ENCODE assay signal across 22 cellular contexts in genomic region chr5:179259731-179260323, GRCh38.
A peak's percentile ranks its signal among the peaks of the same experiment; 100 is the strongest.
DNase-seq lines count a peak whose midpoint lies in the region; ATAC-seq, FAIRE-seq and TF ChIP-seq lines count a peak whose summit lies in the region.
"Had no signal": no experiment of that assay in that cellular context is flagged by ENCODE, and none has a peak within 500 bp of the region (broad histone marks: within the 10 kb centered on the region; RNA-seq: fewer than 3 reads in every experiment).

No MANE protein-coding gene starts in this region.

- no peak overlapping the region; the same call in 1 of the 2 replicates for H3K18ac ChIP-seq in H1 (ENCODE audit: extremely low read depth, low read length)

- H2BK20ac ChIP-seq in H1 (ENCODE audit: low read length) = no peak overlapping the region

- H3K4me3 ChIP-seq in right atrium auricular region = no peak overlapping the region
- no peak overlapping the region for H3K4me3 ChIP-seq in H1 (ENCODE audit: extremely low read depth in 1 of 4, insufficient read depth in 2 of 4, low read depth in 3 of 4, low read length in 4 of 4)
- no peak overlapping the region for H3K4me3 ChIP-seq in vagina
- H3K4me3 ChIP-seq: dorsolateral prefrontal cortex, mucosa of descending colon, neural progenitor cell had no signal

- peaks cover 3% of the 10 kb centered on the region for H3K9me3 Mint-ChIP-seq in osteocyte (ENCODE audit: unreplicated experiment)
- H3K9me3 Mint-ChIP-seq: activated CD4-positive, alpha-beta memory T cell treated with anti-CD3 and anti-CD28 coated beads, Interleukin-2, amount 10 ng/mL, durations not matched to agents 7 days and 5 days; activated naive CD4-positive, alpha-beta T cell treated with anti-CD3 and anti-CD28 coated beads, Interleukin-2, amount 50 U/mL, for 24 hours; central memory CD8-positive, alpha-beta T cell; immature natural killer cell; neural progenitor cell; stimulated activated naive CD8-positive, alpha-beta T cell treated with anti-CD3 and anti-CD28 coated beads, Interleukin-15, amount 100 ng/mL, for 72 hours; T-helper 2 cell treated with Interferon-gamma antibody and Interleukin-4, amounts not matched to agents 5 μg/mL and 100 μg/mL, for 36 hours had no signal

- no peak overlapping the region for H2AFZ ChIP-seq in H1 (ENCODE audit: low read length)
- H2AFZ ChIP-seq: neural progenitor cell had no signal

- no peak overlapping the region for H2BK15ac ChIP-seq in H1 (ENCODE audit: low read length)

- no peaks in the 10 kb centered on the region for H3K27me3 Mint-ChIP-seq in osteocyte (ENCODE audit: unreplicated experiment)
- H3K27me3 Mint-ChIP-seq: activated naive CD4-positive, alpha-beta T cell treated with anti-CD3 and anti-CD28 coated beads, Interleukin-2, amount 50 U/mL, for 24 hours had no signal

- H4K20me1 ChIP-seq in H1 (replicated peaks in 1 of 2; ENCODE audit: control insufficient read depth in 1 of 2, insufficient read depth in 2 of 2, low read length in 2 of 2) = no peaks in the 10 kb centered on the region

- H3K23me2 ChIP-seq in H1 (ENCODE audit: low read depth, low read length) = peaks cover 2% of the 10 kb centered on the region; the same call in 1 of the 2 replicates

- H3K79me1 ChIP-seq in H1 (ENCODE audit: low read depth, low read length) = no peaks in the 10 kb centered on the region

- no peak for TF ChIP-seq RAD21 in H1 (IDR thresholded peaks at IDR 0.05 in 1 of 2, conservative IDR thresholded peaks at IDR 0.05 in 1 of 2; ENCODE audit: low read depth in 2 of 2, low read length in 2 of 2)

- no peak overlapping the region; a peak in 1 of 7 replicates for H3K9ac ChIP-seq in H1 (replicated peaks in 1 of 4; ENCODE audit: extremely low read depth in 1 of 4, low read depth in 3 of 4, low read length in 3 of 4)
- H3K9ac ChIP-seq: neural progenitor cell had no signal

- H3K4ac ChIP-seq in H1 (replicated peaks; ENCODE audit: insufficient read length, low read depth, low read length) = no peak overlapping the region

- H3K9me3 ChIP-seq in right atrium auricular region (no peaks in the 10 kb centered on the region), H1 (ENCODE audit: insufficient read depth in 2 of 2, low read depth in 1 of 2, low read length in 1 of 2) (no peaks in the 10 kb centered on the region), vagina (no peaks in the 10 kb centered on the region)
- H3K9me3 ChIP-seq: mucosa of descending colon had no signal

- H3K36me3 ChIP-seq in right atrium auricular region = no peaks in the 10 kb centered on the region
- no peaks in the 10 kb centered on the region for H3K36me3 ChIP-seq in H1 (ENCODE audit: control insufficient read depth in 2 of 4, insufficient read depth in 4 of 4, low read length in 3 of 4)
- H3K36me3 ChIP-seq in vagina = no peaks in the 10 kb centered on the region
- H3K36me3 ChIP-seq: neural progenitor cell, WERI-Rb-1 had no signal

- WGBS in H1 (ENCODE audit: extremely low coverage in 1 of 2, insufficient coverage in 1 of 2, insufficient read length in 1 of 2, insufficient replicate concordance in 2 of 2, low coverage in 1 of 2, low lambda C conversion rate in 2 of 2, missing lambda C conversion rate in 1 of 2), 2 experiments = 90% methylated on average over 13 of the region's 13 CpGs; no CpG with 5 or more reads in 1 of the 2 experiments

- CTCF ChIA-PET in H1 (lab: Charles Lee; ENCODE audit: partially characterized antibody) = interaction anchor here (1.0 to 8.3 kb wide), 8 partner anchors 11 to 502 kb away, joined by 3 to 94 read pairs (median 6); no protein-coding TSS in a partner anchor

- H3K4me2 ChIP-seq in H1 (ENCODE audit: insufficient read depth in 1 of 2, low read depth in 2 of 2, low read length in 2 of 2) = no peak overlapping the region
- H3K4me2 ChIP-seq: neural progenitor cell had no signal

- H3K56ac ChIP-seq in H1 (replicated peaks; ENCODE audit: insufficient read length, low read depth, low read length) = no peak overlapping the region

- H2BK12ac ChIP-seq in H1 (ENCODE audit: low read depth, low read length) = 0 out of 2 replicates have a peak overlapping the region, but pooled peaks have one; percentile 39

- H3K23ac ChIP-seq in H1 (ENCODE audit: insufficient read length) = no peak overlapping the region

- intact Hi-C loops in Right ventricle myocardium inferior (cut with DNase I) (no loop called here), vagina (cut with DNase I) (no loop called here)

- no peaks in the 10 kb centered on the region for H3K36me3 Mint-ChIP-seq in osteocyte (ENCODE audit: unreplicated experiment)
- H3K36me3 Mint-ChIP-seq: activated naive CD4-positive, alpha-beta T cell treated with anti-CD3 and anti-CD28 coated beads, Interleukin-2, amount 50 U/mL, for 24 hours; immature natural killer cell; neural progenitor cell had no signal

- H3K79me2 ChIP-seq in H1 (ENCODE audit: control insufficient read depth in 1 of 2, insufficient read depth in 2 of 2, low read length in 2 of 2) = no peaks in the 10 kb centered on the region

- no peaks in the 10 kb centered on the region for H3K4me1 Mint-ChIP-seq in osteocyte (ENCODE audit: unreplicated experiment)
- H3K4me1 Mint-ChIP-seq: activated CD4-positive, alpha-beta memory T cell treated with anti-CD3 and anti-CD28 coated beads, Interleukin-2, amount 10 ng/mL, durations not matched to agents 7 days and 5 days; activated naive CD4-positive, alpha-beta T cell treated with anti-CD3 and anti-CD28 coated beads, Interleukin-2, amount 50 U/mL, for 24 hours; central memory CD8-positive, alpha-beta T cell; immature natural killer cell; stimulated activated naive CD8-positive, alpha-beta T cell treated with anti-CD3 and anti-CD28 coated beads, Interleukin-15, amount 100 ng/mL, for 72 hours had no signal

- no peak overlapping the region for H2BK5ac ChIP-seq in H1 (ENCODE audit: low read depth, low read length)

- TF ChIP-seq CTCF in right atrium auricular region (IDR thresholded peaks at IDR 0.05) (no peak), H1 (IDR thresholded peaks at IDR 0.05; ENCODE audit: control extremely low read depth in 1 of 3, insufficient read depth in 1 of 3, low read depth in 1 of 3, low read length in 3 of 3) (no peak), osteocyte (IDR thresholded peaks at IDR 0.05) (no peak), vagina (IDR thresholded peaks at IDR 0.05) (no peak)

- H3K14ac ChIP-seq in H1 (ENCODE audit: insufficient read length) = no peak overlapping the region

- H3K4me3 Mint-ChIP-seq in osteocyte (ENCODE audit: unreplicated experiment) = no peak overlapping the region
- H3K4me3 Mint-ChIP-seq: activated CD4-positive, alpha-beta memory T cell treated with anti-CD3 and anti-CD28 coated beads, Interleukin-2, amount 10 ng/mL, durations not matched to agents 7 days and 5 days; activated naive CD4-positive, alpha-beta T cell treated with anti-CD3 and anti-CD28 coated beads, Interleukin-2, amount 50 U/mL, for 24 hours; central memory CD8-positive, alpha-beta T cell; immature natural killer cell; neural progenitor cell; stimulated activated naive CD8-positive, alpha-beta T cell treated with anti-CD3 and anti-CD28 coated beads, Interleukin-15, amount 100 ng/mL, for 72 hours; T-helper 2 cell treated with Interferon-gamma antibody and Interleukin-4, amounts not matched to agents 5 μg/mL and 100 μg/mL, for 36 hours had no signal

- TF ChIP-seq POLR2A in H1 (IDR thresholded peaks at IDR 0.05; ENCODE audit: control extremely low read depth in 1 of 2, low read depth in 2 of 2, low read length in 2 of 2) (no peak), vagina (IDR thresholded peaks at IDR 0.05) (no peak)

- DNase-seq in right atrium auricular region (ENCODE audit: low spot score) (peak; percentile 56), Right ventricle myocardium inferior (ENCODE audit: missing footprints) (no peak), H1 (ENCODE audit: low read depth in 1 of 2, low spot score in 2 of 2) (peak in 1 of 2 experiments; percentile 39), osteocyte (ENCODE audit: extremely low spot score, unreplicated experiment) (peak; percentile 59), vagina (ENCODE audit: extremely low spot score in 2 of 2) (peak in 1 of 2 donors; percentile 58), NCI-H1694 (lab: John Stamatoyannopoulos, UW) (no peak)
- DNase-seq: activated CD4-positive, alpha-beta memory T cell treated with anti-CD3 and anti-CD28 coated beads, Interleukin-2, amount 10 ng/mL, durations not matched to agents 7 days and 5 days; C1 segment of cervical spinal cord; immature natural killer cell; mucosa of descending colon; NCI-H1092; NK-92 treated with Interleukin-12 subunit alpha and Interleukin-12 subunit beta, amount 100 ng/mL, for 24 hours; trophoblast cell; WERI-Rb-1 had no signal

- FAIRE-seq in H1 (lab: Jason Lieb, UNC) = no peak
- FAIRE-seq: astrocyte had no signal

- H2BK120ac ChIP-seq in H1 (replicated peaks; ENCODE audit: low read depth, low read length) = no peak overlapping the region

- H4K8ac ChIP-seq in H1 (ENCODE audit: extremely low read depth, insufficient read depth, low read length) = no peak overlapping the region

- H4K5ac ChIP-seq in H1 (ENCODE audit: insufficient read length, low read depth, low read length) = no peak overlapping the region

- H3K27ac Mint-ChIP-seq in osteocyte (ENCODE audit: unreplicated experiment) = no peak overlapping the region
- H3K27ac Mint-ChIP-seq: activated CD4-positive, alpha-beta memory T cell treated with anti-CD3 and anti-CD28 coated beads, Interleukin-2, amount 10 ng/mL, durations not matched to agents 7 days and 5 days; activated naive CD4-positive, alpha-beta T cell treated with anti-CD3 and anti-CD28 coated beads, Interleukin-2, amount 50 U/mL, for 24 hours; immature natural killer cell; T-helper 2 cell treated with Interferon-gamma antibody and Interleukin-4, amounts not matched to agents 5 μg/mL and 100 μg/mL, for 36 hours had no signal

- no peak overlapping the region for H4K91ac ChIP-seq in H1 (replicated peaks; ENCODE audit: insufficient read length, low read length)

- H3K4me1 ChIP-seq in right atrium auricular region = peaks cover 0 to 3% of the 10 kb centered on the region in 2 donors
- H3K4me1 ChIP-seq in H1 (replicated peaks in 1 of 4; ENCODE audit: control insufficient read depth in 3 of 4, insufficient read depth in 4 of 4, low read length in 3 of 4) = peaks cover 0 to 4% (median 2%) of the 10 kb centered on the region in 4 experiments; a peak in 3 of 7 replicates
- peaks cover 40% of the 10 kb centered on the region for H3K4me1 ChIP-seq in vagina

- no peak overlapping the region for H3K27ac ChIP-seq in right atrium auricular region
- no peak overlapping the region for H3K27ac ChIP-seq in H1 (ENCODE audit: low read depth, low read length)
- peak overlapping the region; percentile 90 for H3K27ac ChIP-seq in vagina
- H3K27ac ChIP-seq: dorsolateral prefrontal cortex, neural progenitor cell, WERI-Rb-1 had no signal

- POLR2A ChIA-PET in H1 (lab: Charles Lee; ENCODE audit: partially characterized antibody) = interaction anchor here (1.0 kb wide), 1 partner anchor 10 kb away, joined by 3 read pairs; no protein-coding TSS in a partner anchor

- no peak overlapping the region for H2AK5ac ChIP-seq in H1 (ENCODE audit: low read depth, low read length)

- TF ChIP-seq EP300 in H1 (IDR thresholded peaks at IDR 0.05; ENCODE audit: borderline replicate concordance in 1 of 2, low read depth in 2 of 2, low read length in 2 of 2) = no peak

- ATAC-seq in Right ventricle myocardium inferior (no peak), HG03039 (IDR thresholded peaks at IDR 0.05; ENCODE audit: unreplicated experiment) (no peak)
- ATAC-seq: stimulated activated naive CD8-positive, alpha-beta T cell treated with anti-CD3 and anti-CD28 coated beads, Interleukin-15, amount 100 ng/mL, for 72 hours had no signal

- H3K27me3 ChIP-seq in right atrium auricular region (no peaks in the 10 kb centered on the region), H1 (replicated peaks in 1 of 4; ENCODE audit: control insufficient read depth in 3 of 4, extremely low read depth in 1 of 4, insufficient read depth in 3 of 4, low read length in 3 of 4) (no peaks in the 10 kb centered on the region), vagina (no peaks in the 10 kb centered on the region)
- H3K27me3 ChIP-seq: neural progenitor cell had no signal

Comparison
In these comparisons a context has a peak if more than half of its experiments do, and no peak if none do; other contexts are left out.
1. DNase-seq: peak in right atrium auricular region (single experiment) and osteocyte (single experiment); none in Right ventricle myocardium inferior (single experiment) and NCI-H1694 (single experiment).